12 cellular contexts compared by ENCODE assay signal in the genomic region with DNA sequence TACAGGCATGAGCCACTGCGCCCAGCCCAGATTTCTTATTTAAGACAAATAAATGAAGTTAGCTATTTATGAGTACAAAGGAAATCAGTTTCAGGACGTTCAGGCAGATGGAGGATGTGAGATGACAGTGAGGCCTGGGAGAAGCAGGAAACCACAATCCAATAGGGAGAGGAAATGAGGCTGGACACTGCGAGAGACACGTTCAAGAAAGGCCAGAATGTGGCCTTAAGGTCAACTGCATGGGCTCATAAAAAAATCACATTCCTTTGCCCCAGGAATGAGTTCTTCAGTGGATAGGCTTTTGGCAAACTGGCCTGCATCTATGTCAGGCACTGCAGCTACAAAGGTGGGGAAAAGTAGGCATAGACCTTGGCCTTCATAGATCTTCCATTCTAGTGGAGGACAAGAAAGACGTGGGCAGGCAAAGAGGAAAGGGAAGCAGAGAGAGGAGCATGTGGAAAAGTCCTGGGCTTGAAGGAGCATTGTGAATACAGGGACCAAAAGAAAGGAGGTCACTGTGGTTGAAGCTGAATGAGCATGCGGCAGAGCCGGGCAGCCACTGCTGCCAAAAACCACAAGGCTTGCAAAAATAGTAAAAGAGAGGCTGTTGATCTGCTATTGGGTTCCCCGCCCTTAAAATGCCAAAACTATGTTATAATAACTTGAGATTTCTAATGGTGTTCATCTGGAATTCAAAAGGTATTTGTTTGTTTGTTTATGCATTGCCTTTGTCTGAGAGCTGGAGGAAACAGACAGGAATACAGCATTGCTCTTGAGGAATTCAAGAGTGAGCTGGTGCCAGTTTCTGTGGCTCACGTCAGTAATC.
DNase-seq lines count a peak whose midpoint lies in the region; ATAC-seq, FAIRE-seq and TF ChIP-seq lines count a peak whose summit lies in the region.
"Had no signal": no experiment of that assay in that cellular context is flagged by ENCODE, and none has a peak within 500 bp of the region (broad histone marks: within the 10 kb centered on the region; RNA-seq: fewer than 3 reads in every experiment).

No MANE protein-coding gene starts in this region.

- TF ChIP-seq EP300 in HepG2 (IDR thresholded peaks at IDR 0.05; ENCODE audit: low read depth in 2 of 2, low read length in 2 of 2): no peak
- no peak for TF ChIP-seq EP300 in HepG2 (CRISPR knock-in tag; IDR thresholded peaks at IDR 0.05; ENCODE audit: borderline replicate concordance)

- ATAC-seq in HepG2: peak; percentile 26; the same call in 1 of the 3 replicates

- H3K79me2 ChIP-seq in HepG2 (ENCODE audit: insufficient read depth, low read length): no peaks in the 10 kb centered on the region

- H3K4me3 ChIP-seq in breast epithelium (no peak overlapping the region), choroid plexus epithelial cell (ENCODE audit: low read depth, low read length) (no peak overlapping the region), HepG2 (replicated peaks in 1 of 3; ENCODE audit: insufficient read depth in 1 of 3, low read depth in 2 of 3, low read length in 3 of 3) (no peak overlapping the region), vagina (no peak overlapping the region)
- H3K4me3 ChIP-seq: lung had no signal

- H2AFZ ChIP-seq in HepG2 (ENCODE audit: low read length): no peak overlapping the region

- no peak overlapping the region for H3K4me2 ChIP-seq in HepG2 (ENCODE audit: low read depth, low read length)

- DNase-seq in MCF 10A (ENCODE audit: unreplicated experiment): peak; percentile 25
- DNase-seq in breast epithelium (ENCODE audit: low spot score in 2 of 2): no peak
- peak; percentile 90 for DNase-seq in choroid plexus epithelial cell (ENCODE audit: low read depth)
- peak; percentile 6 for DNase-seq in HepG2 (ENCODE audit: low spot score)
- no peak for DNase-seq in vagina (ENCODE audit: extremely low spot score in 2 of 2)
- no peak for DNase-seq in HuH-7 (ENCODE audit: low spot score)
- DNase-seq in immature natural killer cell: no peak
- DNase-seq in GM20000 (ENCODE audit: low spot score): no peak
- DNase-seq: activated CD8-positive, alpha-beta memory T cell treated with anti-CD3 and anti-CD28 coated beads, Interleukin-2, amount 50 U/mL, for 4 hours; effector CD4-positive, alpha-beta T cell; NCI-H2107 had no signal

- H3K4me1 Mint-ChIP-seq in MCF 10A (ENCODE audit: insufficient read depth, unreplicated experiment) (no peaks in the 10 kb centered on the region), immature natural killer cell (peaks cover 7 to 9% of the 10 kb centered on the region in 2 donors)

- no peak for TF ChIP-seq RAD21 in HepG2 (CRISPR knock-in tag; IDR thresholded peaks at IDR 0.05)

- in situ Hi-C loops in HepG2 (cut with HindIII; ENCODE audit: extremely low pct_ligation_motif_present, low pct_unique_long_range_greater_than_20kb): no loop called here

- H3K9me3 Mint-ChIP-seq in MCF 10A (ENCODE audit: unreplicated experiment): no peaks in the 10 kb centered on the region
- H3K9me3 Mint-ChIP-seq in immature natural killer cell: no peaks in the 10 kb centered on the region

- no peak for FAIRE-seq in HepG2 (lab: Jason Lieb, UNC)

- H3K4me3 Mint-ChIP-seq in MCF 10A (ENCODE audit: unreplicated experiment): no peak overlapping the region
- H3K4me3 Mint-ChIP-seq in immature natural killer cell: no peak overlapping the region

- H4K20me1 ChIP-seq in HepG2 (ENCODE audit: insufficient read depth, low read length): no peaks in the 10 kb centered on the region

- H3K27ac ChIP-seq in breast epithelium: peak overlapping the region in 1 of 2 donors; percentile 52
- H3K27ac ChIP-seq in HepG2 (ENCODE audit: extremely low read length, insufficient read depth, low read length): no peak overlapping the region
- peak overlapping the region; percentile 52 for H3K27ac ChIP-seq in vagina

- H3K27me3 Mint-ChIP-seq in MCF 10A (ENCODE audit: insufficient read depth, unreplicated experiment): no peaks in the 10 kb centered on the region
- H3K27me3 Mint-ChIP-seq in immature natural killer cell (ENCODE audit: low read depth in 3 of 3): peaks cover 0 to 10% (median 2%) of the 10 kb centered on the region in 3 donors

- 16% methylated on average over 9 of the region's 9 CpGs for WGBS in HepG2 (ENCODE audit: low lambda C conversion rate)

- intact Hi-C loops in MCF 10A (cut with micrococcal nuclease): no loop called here
- intact Hi-C loops in breast epithelium (cut with DNase I; ENCODE audit: low total_unique reads): no loop called here
- intact Hi-C loops in HepG2 (cut with micrococcal nuclease; ENCODE audit: unreplicated experiment): no loop called here
- intact Hi-C loops in vagina (cut with DNase I): no loop called here

- H3K36me3 Mint-ChIP-seq in MCF 10A (ENCODE audit: insufficient read depth, unreplicated experiment): no peaks in the 10 kb centered on the region
- H3K36me3 Mint-ChIP-seq in immature natural killer cell: no peaks in the 10 kb centered on the region

- BruUV-seq in MCF 10A (replicated peaks; lab: Mats Ljungman, UMichigan) (no TSS peak), HepG2 (replicated peaks; lab: Mats Ljungman, UMichigan) (no TSS peak)

- POLR2A ChIA-PET in MCF 10A (lab: Yijun Ruan, JAX) (no interaction called here), HepG2 (lab: Yijun Ruan, JAX) (no interaction called here)

- H3K4me1 ChIP-seq in breast epithelium: peaks cover 0 to 5% of the 10 kb centered on the region in 2 donors
- H3K4me1 ChIP-seq in HepG2 (ENCODE audit: insufficient read depth, low read length): peaks cover 33% of the 10 kb centered on the region
- peaks cover 20% of the 10 kb centered on the region for H3K4me1 ChIP-seq in vagina

- TF ChIP-seq CTCF in MCF 10A (IDR thresholded peaks at IDR 0.05; ENCODE audit: unreplicated experiment): no peak
- no peak for TF ChIP-seq CTCF in breast epithelium (IDR thresholded peaks at IDR 0.05)
- no peak for TF ChIP-seq CTCF in choroid plexus epithelial cell (conservative IDR thresholded peaks at IDR 0.05; ENCODE audit: low read depth, low read length)
- no peak for TF ChIP-seq CTCF in HepG2 (CRISPR knock-in tag; IDR thresholded peaks at IDR 0.05)
- TF ChIP-seq CTCF in vagina (IDR thresholded peaks at IDR 0.05): no peak
- TF ChIP-seq CTCF in GM20000 (IDR thresholded peaks at IDR 0.05; ENCODE audit: extremely low read depth, missing control alignments): no peak

- H3K27me3 ChIP-seq in breast epithelium: no peaks in the 10 kb centered on the region
- peaks cover 0 to 13% of the 10 kb centered on the region in 2 experiments; a peak in 4 of 5 replicates for H3K27me3 ChIP-seq in HepG2 (ENCODE audit: control insufficient read depth in 1 of 2, insufficient read depth in 2 of 2, low read length in 2 of 2)
- no peaks in the 10 kb centered on the region for H3K27me3 ChIP-seq in vagina

- no peak overlapping the region for H3K9ac ChIP-seq in HepG2 (ENCODE audit: insufficient read depth, low read depth, low read length)

- TF ChIP-seq POLR2A in breast epithelium (IDR thresholded peaks at IDR 0.05): no peak
- TF ChIP-seq POLR2A in HepG2 (IDR thresholded peaks at IDR 0.05; ENCODE audit: insufficient read depth in 1 of 2, low read depth in 2 of 2, low read length in 2 of 2): no peak
- TF ChIP-seq POLR2A in vagina (IDR thresholded peaks at IDR 0.05): no peak

- H3K36me3 ChIP-seq in breast epithelium: no peaks in the 10 kb centered on the region
- no peaks in the 10 kb centered on the region for H3K36me3 ChIP-seq in HepG2 (replicated peaks in 1 of 2; ENCODE audit: control insufficient read depth in 1 of 2, insufficient read depth in 2 of 2, low read length in 2 of 2)
- no peaks in the 10 kb centered on the region for H3K36me3 ChIP-seq in vagina

- H3K27ac Mint-ChIP-seq in MCF 10A (ENCODE audit: low read depth, unreplicated experiment) (no peak overlapping the region), immature natural killer cell (no peak overlapping the region)

- CTCF ChIA-PET in MCF 10A (lab: Yijun Ruan, JAX) (interaction anchor here (0.7 kb wide), 1 partner anchor 112 kb away, joined by 3 read pairs; no protein-coding TSS in a partner anchor), HepG2 (lab: Yijun Ruan, JAX; ENCODE audit: low intra/inter-chr PET ratio, low total read pairs) (no interaction called here)

- no peaks in the 10 kb centered on the region for H3K9me3 ChIP-seq in breast epithelium
- H3K9me3 ChIP-seq in HepG2 (ENCODE audit: low read length): no peaks in the 10 kb centered on the region
- no peaks in the 10 kb centered on the region for H3K9me3 ChIP-seq in vagina

TF ChIP-seq in HepG2, 621 proteins besides CTCF, POLR2A, EP300 and RAD21 (continues in another document):
- TF ChIP-seq, protein P1, sequence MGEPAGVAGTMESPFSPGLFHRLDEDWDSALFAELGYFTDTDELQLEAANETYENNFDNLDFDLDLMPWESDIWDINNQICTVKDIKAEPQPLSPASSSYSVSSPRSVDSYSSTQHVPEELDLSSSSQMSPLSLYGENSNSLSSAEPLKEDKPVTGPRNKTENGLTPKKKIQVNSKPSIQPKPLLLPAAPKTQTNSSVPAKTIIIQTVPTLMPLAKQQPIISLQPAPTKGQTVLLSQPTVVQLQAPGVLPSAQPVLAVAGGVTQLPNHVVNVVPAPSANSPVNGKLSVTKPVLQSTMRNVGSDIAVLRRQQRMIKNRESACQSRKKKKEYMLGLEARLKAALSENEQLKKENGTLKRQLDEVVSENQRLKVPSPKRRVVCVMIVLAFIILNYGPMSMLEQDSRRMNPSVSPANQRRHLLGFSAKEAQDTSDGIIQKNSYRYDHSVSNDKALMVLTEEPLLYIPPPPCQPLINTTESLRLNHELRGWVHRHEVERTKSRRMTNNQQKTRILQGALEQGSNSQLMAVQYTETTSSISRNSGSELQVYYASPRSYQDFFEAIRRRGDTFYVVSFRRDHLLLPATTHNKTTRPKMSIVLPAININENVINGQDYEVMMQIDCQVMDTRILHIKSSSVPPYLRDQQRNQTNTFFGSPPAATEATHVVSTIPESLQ (CRISPR knock-in tag; conservative IDR thresholded peaks at IDR 0.05): no peak
- TF ChIP-seq, protein P2, sequence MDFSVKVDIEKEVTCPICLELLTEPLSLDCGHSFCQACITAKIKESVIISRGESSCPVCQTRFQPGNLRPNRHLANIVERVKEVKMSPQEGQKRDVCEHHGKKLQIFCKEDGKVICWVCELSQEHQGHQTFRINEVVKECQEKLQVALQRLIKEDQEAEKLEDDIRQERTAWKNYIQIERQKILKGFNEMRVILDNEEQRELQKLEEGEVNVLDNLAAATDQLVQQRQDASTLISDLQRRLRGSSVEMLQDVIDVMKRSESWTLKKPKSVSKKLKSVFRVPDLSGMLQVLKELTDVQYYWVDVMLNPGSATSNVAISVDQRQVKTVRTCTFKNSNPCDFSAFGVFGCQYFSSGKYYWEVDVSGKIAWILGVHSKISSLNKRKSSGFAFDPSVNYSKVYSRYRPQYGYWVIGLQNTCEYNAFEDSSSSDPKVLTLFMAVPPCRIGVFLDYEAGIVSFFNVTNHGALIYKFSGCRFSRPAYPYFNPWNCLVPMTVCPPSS (IDR thresholded peaks at IDR 0.05): no peak
- TF ChIP-seq ZNF788 (CRISPR knock-in tag; IDR thresholded peaks at IDR 0.05; ENCODE audit: borderline replicate concordance): no peak

Comparison
In these comparisons a context has a peak if more than half of its experiments do, and no peak if none do; other contexts are left out.
1. DNase-seq: peak in MCF 10A (single experiment), choroid plexus epithelial cell (single experiment) and HepG2 (single experiment); none in breast epithelium (0 of 2), vagina (0 of 2), HuH-7 (single experiment), immature natural killer cell (0 of 3) and GM20000 (single experiment).